1 cellular context compared by ENCODE assay signal in the genomic region with DNA sequence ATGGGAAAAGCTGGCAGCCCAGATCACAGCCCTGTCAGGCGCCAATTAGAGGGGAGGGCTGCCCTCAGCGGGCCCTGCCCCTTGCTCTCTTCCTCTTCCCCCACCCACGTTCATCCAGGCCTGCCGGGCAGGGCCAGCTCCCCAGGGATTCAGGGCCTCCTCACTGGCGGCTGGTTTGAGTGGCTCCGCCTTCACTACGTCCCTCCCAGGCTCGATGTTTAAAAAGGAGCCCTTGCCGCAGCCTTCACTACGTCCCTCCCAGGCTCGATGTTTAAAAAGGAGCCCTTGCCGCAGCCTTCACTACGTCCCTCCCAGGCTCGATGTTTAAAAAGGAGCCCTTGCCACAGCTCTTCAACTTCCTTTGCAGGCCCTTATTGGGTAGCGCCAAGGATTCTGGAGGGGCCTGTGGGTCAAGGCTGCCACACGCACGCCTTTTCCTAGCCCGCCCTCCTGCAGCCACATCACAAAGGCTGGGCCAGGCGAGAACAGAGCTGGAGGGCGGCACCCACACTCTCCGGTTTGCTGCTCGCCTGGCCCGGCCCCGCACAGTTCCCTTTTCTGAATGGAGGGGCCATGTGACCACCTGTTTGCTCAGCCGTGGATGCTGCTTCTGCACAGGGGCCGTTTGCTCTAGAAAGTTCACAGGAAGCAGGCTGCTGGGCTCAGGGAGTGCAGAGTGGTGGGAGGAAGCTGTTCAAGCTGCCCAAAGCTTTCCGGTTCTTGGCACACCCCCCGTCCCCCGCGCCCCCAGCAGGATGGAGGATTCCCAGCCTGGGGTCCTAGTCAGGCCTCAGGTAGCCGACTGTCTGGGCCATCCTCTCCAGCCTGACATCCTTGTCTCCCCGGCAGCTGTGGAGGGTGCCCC.
TF ChIP-seq lines count a peak whose summit lies in the region.

No MANE protein-coding gene starts in this region.

TF ChIP-seq in HepG2, 621 proteins besides CTCF, POLR2A, EP300 and RAD21 (continued from another document and continues in another):
- TF ChIP-seq, protein P1, sequence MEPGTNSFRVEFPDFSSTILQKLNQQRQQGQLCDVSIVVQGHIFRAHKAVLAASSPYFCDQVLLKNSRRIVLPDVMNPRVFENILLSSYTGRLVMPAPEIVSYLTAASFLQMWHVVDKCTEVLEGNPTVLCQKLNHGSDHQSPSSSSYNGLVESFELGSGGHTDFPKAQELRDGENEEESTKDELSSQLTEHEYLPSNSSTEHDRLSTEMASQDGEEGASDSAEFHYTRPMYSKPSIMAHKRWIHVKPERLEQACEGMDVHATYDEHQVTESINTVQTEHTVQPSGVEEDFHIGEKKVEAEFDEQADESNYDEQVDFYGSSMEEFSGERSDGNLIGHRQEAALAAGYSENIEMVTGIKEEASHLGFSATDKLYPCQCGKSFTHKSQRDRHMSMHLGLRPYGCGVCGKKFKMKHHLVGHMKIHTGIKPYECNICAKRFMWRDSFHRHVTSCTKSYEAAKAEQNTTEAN (CRISPR knock-in tag; conservative IDR thresholded peaks at IDR 0.05) = peak; percentile 93
- peak; percentile 89 for TF ChIP-seq FOXA3 (CRISPR knock-in tag; IDR thresholded peaks at IDR 0.05)
- no peak for TF ChIP-seq ZNF674 (CRISPR knock-in tag; IDR thresholded peaks at IDR 0.05; ENCODE audit: low read depth)
- peak; percentile 85 for TF ChIP-seq THAP11 (CRISPR knock-in tag; IDR thresholded peaks at IDR 0.05)
- peak; percentile 98 for TF ChIP-seq SMYD3 (CRISPR knock-in tag; IDR thresholded peaks at IDR 0.05)
- TF ChIP-seq ZNF530 (CRISPR knock-in tag; IDR thresholded peaks at IDR 0.05; ENCODE audit: low read depth) = peak; percentile 95
- peak; percentile 96; the same call in 1 of the 2 replicates for TF ChIP-seq SATB2 (CRISPR knock-in tag; IDR thresholded peaks at IDR 0.05)
- peak; percentile 99 for TF ChIP-seq AKAP8 (CRISPR knock-in tag; IDR thresholded peaks at IDR 0.05)
- TF ChIP-seq MED1 (CRISPR knock-in tag; IDR thresholded peaks at IDR 0.05) = peak; percentile 95
- peak; percentile 89; the same call in 1 of the 2 replicates for TF ChIP-seq ELF3 (CRISPR knock-in tag; IDR thresholded peaks at IDR 0.05)
- TF ChIP-seq, protein P2, sequence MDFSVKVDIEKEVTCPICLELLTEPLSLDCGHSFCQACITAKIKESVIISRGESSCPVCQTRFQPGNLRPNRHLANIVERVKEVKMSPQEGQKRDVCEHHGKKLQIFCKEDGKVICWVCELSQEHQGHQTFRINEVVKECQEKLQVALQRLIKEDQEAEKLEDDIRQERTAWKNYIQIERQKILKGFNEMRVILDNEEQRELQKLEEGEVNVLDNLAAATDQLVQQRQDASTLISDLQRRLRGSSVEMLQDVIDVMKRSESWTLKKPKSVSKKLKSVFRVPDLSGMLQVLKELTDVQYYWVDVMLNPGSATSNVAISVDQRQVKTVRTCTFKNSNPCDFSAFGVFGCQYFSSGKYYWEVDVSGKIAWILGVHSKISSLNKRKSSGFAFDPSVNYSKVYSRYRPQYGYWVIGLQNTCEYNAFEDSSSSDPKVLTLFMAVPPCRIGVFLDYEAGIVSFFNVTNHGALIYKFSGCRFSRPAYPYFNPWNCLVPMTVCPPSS (IDR thresholded peaks at IDR 0.05) = no peak
- TF ChIP-seq BHLHE40 (IDR thresholded peaks at IDR 0.05; ENCODE audit: low read length) = peak; percentile 79
- no peak for TF ChIP-seq MAFK (conservative IDR thresholded peaks at IDR 0.05 in 1 of 2, IDR thresholded peaks at IDR 0.05 in 1 of 2; ENCODE audit: low read length in 2 of 2)
- peak; percentile 17; the same call in 1 of the 2 replicates for TF ChIP-seq ATRX (CRISPR knock-in tag; IDR thresholded peaks at IDR 0.05; ENCODE audit: borderline replicate concordance)
- TF ChIP-seq, protein P3, sequence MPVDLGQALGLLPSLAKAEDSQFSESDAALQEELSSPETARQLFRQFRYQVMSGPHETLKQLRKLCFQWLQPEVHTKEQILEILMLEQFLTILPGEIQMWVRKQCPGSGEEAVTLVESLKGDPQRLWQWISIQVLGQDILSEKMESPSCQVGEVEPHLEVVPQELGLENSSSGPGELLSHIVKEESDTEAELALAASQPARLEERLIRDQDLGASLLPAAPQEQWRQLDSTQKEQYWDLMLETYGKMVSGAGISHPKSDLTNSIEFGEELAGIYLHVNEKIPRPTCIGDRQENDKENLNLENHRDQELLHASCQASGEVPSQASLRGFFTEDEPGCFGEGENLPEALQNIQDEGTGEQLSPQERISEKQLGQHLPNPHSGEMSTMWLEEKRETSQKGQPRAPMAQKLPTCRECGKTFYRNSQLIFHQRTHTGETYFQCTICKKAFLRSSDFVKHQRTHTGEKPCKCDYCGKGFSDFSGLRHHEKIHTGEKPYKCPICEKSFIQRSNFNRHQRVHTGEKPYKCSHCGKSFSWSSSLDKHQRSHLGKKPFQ (CRISPR knock-in tag; IDR thresholded peaks at IDR 0.05; ENCODE audit: insufficient replicate concordance) = peak; percentile 95
- peak; percentile 93; the same call in 1 of the 2 replicates for TF ChIP-seq ZNF160 (CRISPR knock-in tag; IDR thresholded peaks at IDR 0.05)
- 0 out of 2 replicates have a peak, but pooled peaks have one; percentile 44 for TF ChIP-seq TRIM24 (CRISPR knock-in tag; IDR thresholded peaks at IDR 0.05)
- TF ChIP-seq TOE1 (CRISPR knock-in tag; IDR thresholded peaks at IDR 0.05) = no peak; the same call in 1 of the 2 replicates
- TF ChIP-seq ATF7 (IDR thresholded peaks at IDR 0.05) = no peak
- no peak for TF ChIP-seq ATF7 (CRISPR knock-in tag; IDR thresholded peaks at IDR 0.05)
- no peak; the same call in 1 of the 2 replicates for TF ChIP-seq KDM1A (CRISPR knock-in tag; IDR thresholded peaks at IDR 0.05)
- peak; percentile 89; the same call in 1 of the 2 replicates for TF ChIP-seq NFKBIZ (CRISPR knock-in tag; IDR thresholded peaks at IDR 0.05)
- TF ChIP-seq CCAR2 (optimal IDR thresholded peaks at IDR 0.05; ENCODE audit: low read depth, low read length) = no peak
- TF ChIP-seq ZBTB26 (CRISPR knock-in tag; IDR thresholded peaks at IDR 0.05; ENCODE audit: borderline replicate concordance) = peak; percentile 97
- TF ChIP-seq ZNF44 (CRISPR knock-in tag; IDR thresholded peaks at IDR 0.05) = peak; percentile 79
- TF ChIP-seq PRDM4 (CRISPR knock-in tag; IDR thresholded peaks at IDR 0.05; ENCODE audit: borderline replicate concordance) = peak; percentile 89; the same call in 1 of the 2 replicates
- TF ChIP-seq, protein P4, sequence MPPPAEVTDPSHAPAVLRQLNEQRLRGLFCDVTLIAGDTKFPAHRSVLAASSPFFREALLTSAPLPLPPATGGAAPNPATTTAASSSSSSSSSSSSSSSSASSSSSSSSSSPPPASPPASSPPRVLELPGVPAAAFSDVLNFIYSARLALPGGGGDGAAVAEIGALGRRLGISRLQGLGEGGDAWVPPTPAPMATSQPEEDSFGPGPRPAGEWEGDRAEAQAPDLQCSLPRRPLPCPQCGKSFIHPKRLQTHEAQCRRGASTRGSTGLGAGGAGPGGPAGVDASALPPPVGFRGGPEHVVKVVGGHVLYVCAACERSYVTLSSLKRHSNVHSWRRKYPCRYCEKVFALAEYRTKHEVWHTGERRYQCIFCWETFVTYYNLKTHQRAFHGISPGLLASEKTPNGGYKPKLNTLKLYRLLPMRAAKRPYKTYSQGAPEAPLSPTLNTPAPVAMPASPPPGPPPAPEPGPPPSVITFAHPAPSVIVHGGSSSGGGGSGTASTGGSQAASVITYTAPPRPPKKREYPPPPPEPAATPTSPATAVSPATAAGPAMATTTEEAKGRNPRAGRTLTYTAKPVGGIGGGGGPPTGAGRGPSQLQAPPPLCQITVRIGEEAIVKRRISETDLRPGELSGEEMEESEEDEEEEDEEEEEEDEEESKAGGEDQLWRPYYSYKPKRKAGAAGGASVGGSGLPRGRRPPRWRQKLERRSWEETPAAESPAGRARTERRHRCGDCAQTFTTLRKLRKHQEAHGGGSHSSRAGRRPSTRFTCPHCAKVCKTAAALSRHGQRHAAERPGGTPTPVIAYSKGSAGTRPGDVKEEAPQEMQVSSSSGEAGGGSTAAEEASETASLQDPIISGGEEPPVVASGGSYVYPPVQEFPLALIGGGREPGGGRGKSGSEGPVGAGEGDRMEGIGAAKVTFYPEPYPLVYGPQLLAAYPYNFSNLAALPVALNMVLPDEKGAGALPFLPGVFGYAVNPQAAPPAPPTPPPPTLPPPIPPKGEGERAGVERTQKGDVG (CRISPR knock-in tag; IDR thresholded peaks at IDR 0.05; ENCODE audit: borderline replicate concordance) = peak; percentile 69; the same call in 1 of the 2 replicates
- TF ChIP-seq ZNF207 (IDR thresholded peaks at IDR 0.05; ENCODE audit: borderline replicate concordance) = no peak
- TF ChIP-seq ZNF652 (CRISPR knock-in tag; IDR thresholded peaks at IDR 0.05; ENCODE audit: borderline replicate concordance, low read depth) = no peak; the same call in none of the 2 replicates
- peak; percentile 91; the same call in 1 of the 2 replicates for TF ChIP-seq DZIP1 (CRISPR knock-in tag; IDR thresholded peaks at IDR 0.05)
- TF ChIP-seq RBM39 (IDR thresholded peaks at IDR 0.05; ENCODE audit: low read depth, low read length, poor library complexity, severe bottlenecking) = peak; percentile 54
- no peak for TF ChIP-seq CENPT (CRISPR knock-in tag; IDR thresholded peaks at IDR 0.05; ENCODE audit: low read depth)
- TF ChIP-seq ZNF414 (CRISPR knock-in tag; IDR thresholded peaks at IDR 0.05) = peak; percentile 7; the same call in 1 of the 2 replicates
- TF ChIP-seq, protein P5, sequence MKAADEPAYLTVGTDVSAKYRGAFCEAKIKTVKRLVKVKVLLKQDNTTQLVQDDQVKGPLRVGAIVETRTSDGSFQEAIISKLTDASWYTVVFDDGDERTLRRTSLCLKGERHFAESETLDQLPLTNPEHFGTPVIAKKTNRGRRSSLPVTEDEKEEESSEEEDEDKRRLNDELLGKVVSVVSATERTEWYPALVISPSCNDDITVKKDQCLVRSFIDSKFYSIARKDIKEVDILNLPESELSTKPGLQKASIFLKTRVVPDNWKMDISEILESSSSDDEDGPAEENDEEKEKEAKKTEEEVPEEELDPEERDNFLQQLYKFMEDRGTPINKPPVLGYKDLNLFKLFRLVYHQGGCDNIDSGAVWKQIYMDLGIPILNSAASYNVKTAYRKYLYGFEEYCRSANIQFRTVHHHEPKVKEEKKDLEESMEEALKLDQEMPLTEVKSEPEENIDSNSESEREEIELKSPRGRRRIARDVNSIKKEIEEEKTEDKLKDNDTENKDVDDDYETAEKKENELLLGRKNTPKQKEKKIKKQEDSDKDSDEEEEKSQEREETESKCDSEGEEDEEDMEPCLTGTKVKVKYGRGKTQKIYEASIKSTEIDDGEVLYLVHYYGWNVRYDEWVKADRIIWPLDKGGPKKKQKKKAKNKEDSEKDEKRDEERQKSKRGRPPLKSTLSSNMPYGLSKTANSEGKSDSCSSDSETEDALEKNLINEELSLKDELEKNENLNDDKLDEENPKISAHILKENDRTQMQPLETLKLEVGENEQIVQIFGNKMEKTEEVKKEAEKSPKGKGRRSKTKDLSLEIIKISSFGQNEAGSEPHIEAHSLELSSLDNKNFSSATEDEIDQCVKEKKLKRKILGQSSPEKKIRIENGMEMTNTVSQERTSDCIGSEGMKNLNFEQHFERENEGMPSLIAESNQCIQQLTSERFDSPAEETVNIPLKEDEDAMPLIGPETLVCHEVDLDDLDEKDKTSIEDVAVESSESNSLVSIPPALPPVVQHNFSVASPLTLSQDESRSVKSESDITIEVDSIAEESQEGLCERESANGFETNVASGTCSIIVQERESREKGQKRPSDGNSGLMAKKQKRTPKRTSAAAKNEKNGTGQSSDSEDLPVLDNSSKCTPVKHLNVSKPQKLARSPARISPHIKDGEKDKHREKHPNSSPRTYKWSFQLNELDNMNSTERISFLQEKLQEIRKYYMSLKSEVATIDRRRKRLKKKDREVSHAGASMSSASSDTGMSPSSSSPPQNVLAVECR (CRISPR knock-in tag; IDR thresholded peaks at IDR 0.05; ENCODE audit: borderline replicate concordance) = peak; percentile 89; the same call in 1 of the 2 replicates
- TF ChIP-seq ZNF33B (CRISPR knock-in tag; IDR thresholded peaks at IDR 0.05) = peak; percentile 90; the same call in 1 of the 2 replicates
